8 cellular contexts compared by ENCODE assay signal in the genomic region with DNA sequence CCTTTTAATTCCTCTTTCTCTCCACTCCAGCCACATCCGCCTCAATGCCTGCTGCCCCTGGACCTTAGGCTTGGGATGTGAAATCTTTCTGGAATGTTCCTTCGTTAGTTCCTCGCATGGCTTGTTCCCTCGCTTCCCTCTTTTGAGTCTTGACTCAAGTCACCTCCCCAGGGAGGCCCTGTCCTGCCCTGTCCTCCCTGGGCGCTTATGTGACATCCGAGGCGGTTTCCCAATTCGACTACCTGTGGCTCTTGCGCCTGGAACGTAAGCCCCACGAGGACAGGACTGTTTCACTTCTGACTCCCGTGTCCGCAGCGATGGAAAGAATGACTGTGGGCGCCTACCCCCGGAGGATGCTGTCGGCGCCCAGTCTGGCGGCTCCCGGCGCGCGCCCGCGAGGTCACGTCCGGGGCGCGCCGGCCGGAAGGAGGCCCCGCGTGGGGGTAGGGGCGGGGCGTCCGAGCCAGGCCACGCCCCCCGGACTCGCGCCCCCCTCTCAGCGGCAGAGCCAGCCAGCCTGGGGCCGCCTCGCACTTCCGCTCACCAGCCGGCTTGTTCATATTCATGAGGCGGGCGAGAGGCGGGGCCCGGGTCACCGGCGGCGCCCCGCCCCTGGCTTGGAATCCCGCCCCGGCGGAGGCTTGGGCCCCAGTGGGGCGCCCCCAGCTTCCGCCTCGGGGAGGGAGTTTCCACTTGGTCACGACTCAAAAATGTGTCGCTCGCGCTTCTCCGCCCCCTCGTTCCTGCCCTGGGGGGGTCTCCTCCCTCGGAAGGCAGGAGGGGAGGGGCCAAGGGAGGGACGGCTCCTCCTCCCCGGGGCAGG. TPM values are rescaled to one million over a fixed set of nuclear protein-coding genes. Genes with fewer than 3 reads are reported as not detected.
DNase-seq lines count a peak whose midpoint lies in the region; ATAC-seq and TF ChIP-seq lines count a peak whose summit lies in the region.

No MANE protein-coding gene starts in this region.

- H3K9ac ChIP-seq in endodermal cell (ENCODE audit: extremely low read depth, low read length, poor library complexity, severe bottlenecking): peak overlapping the region; percentile 68

- H3K4me3 ChIP-seq in BJ (ENCODE audit: low read depth, low read length) (peak overlapping the region; percentile 59), endodermal cell (ENCODE audit: low read length) (peak overlapping the region; percentile 97)

- H3K36me3 Mint-ChIP-seq in endodermal cell (ENCODE audit: low read depth): peaks cover 8% of the 10 kb centered on the region
- H3K36me3 Mint-ChIP-seq in mesothelial cell of epicardium: no peaks in the 10 kb centered on the region

- H3K27ac Mint-ChIP-seq in endodermal cell (peak overlapping the region; percentile 95), mesothelial cell of epicardium (peak overlapping the region; percentile 99)

- ATAC-seq in GM19324 (IDR thresholded peaks at IDR 0.05; ENCODE audit: low FRiP score, unreplicated experiment) (peak; percentile 96), HG03457 (IDR thresholded peaks at IDR 0.05; ENCODE audit: unreplicated experiment) (peak; percentile 85)

- H3K27me3 ChIP-seq in BJ (ENCODE audit: control insufficient read depth, insufficient read depth, low read length) (no peaks in the 10 kb centered on the region), endodermal cell (ENCODE audit: control insufficient read depth, insufficient read depth, low read length, poor library complexity, severe bottlenecking) (no peaks in the 10 kb centered on the region)

- DNase-seq in BJ (ENCODE audit: low read depth) (peak; percentile 81), NK-92 (lab: John Stamatoyannopoulos, UW; ENCODE audit: unreplicated experiment) (peak; percentile 68), endodermal cell (peak; percentile 98), mesothelial cell of epicardium (ENCODE audit: low spot score in 2 of 2, unreplicated experiment in 2 of 2) (peak; percentile 96 to 97)
- DNase-seq in activated CD8-positive, alpha-beta memory T cell treated with anti-CD3 and anti-CD28 coated beads for 48 hours (ENCODE audit: low read depth in 2 of 3, low spot score in 2 of 3): peak; percentile 76 to 91 (median 87)
- DNase-seq in stimulated activated CD8-positive, alpha-beta memory T cell treated with anti-CD3 and anti-CD28 coated beads, Interleukin-15, amount 100 ng/mL, for 4 hours (ENCODE audit: low read depth in 2 of 2): peak; percentile 94 to 97

- H3K27ac ChIP-seq in endodermal cell (ENCODE audit: low read depth, low read length): peak overlapping the region; percentile 83

- peaks cover 4% of the 10 kb centered on the region for H3K4me1 ChIP-seq in endodermal cell (ENCODE audit: control insufficient read depth, insufficient read depth, low read length)

- 6 to 21% methylated on average over 19 to 68 of the region's 68 CpGs for WGBS in endodermal cell (ENCODE audit: insufficient coverage in 1 of 2, insufficient read length in 1 of 2), 2 experiments

- peaks cover 15% of the 10 kb centered on the region for H3K4me1 Mint-ChIP-seq in endodermal cell
- H3K4me1 Mint-ChIP-seq in mesothelial cell of epicardium: peaks cover 35% of the 10 kb centered on the region

- TF ChIP-seq CTCF in BJ (IDR thresholded peaks at IDR 0.05; ENCODE audit: insufficient read depth, low read depth, low read length): no peak
- TF ChIP-seq CTCF in endodermal cell (conservative IDR thresholded peaks at IDR 0.05): no peak
- no peak for TF ChIP-seq CTCF in mesothelial cell of epicardium (IDR thresholded peaks at IDR 0.05; ENCODE audit: unreplicated experiment)

- H3K9me3 Mint-ChIP-seq in endodermal cell (no peaks in the 10 kb centered on the region), mesothelial cell of epicardium (no peaks in the 10 kb centered on the region)

- H3K27me3 Mint-ChIP-seq in endodermal cell (ENCODE audit: insufficient read depth) (peaks cover 3% of the 10 kb centered on the region), mesothelial cell of epicardium (ENCODE audit: low read depth) (no peaks in the 10 kb centered on the region)

- CTCF ChIA-PET in BJ (lab: Yijun Ruan, JAX): interaction anchor here (1.0 to 8.2 kb wide), 8 partner anchors 10 to 95 kb away, joined by 3 to 106 read pairs (median 6); partner anchors contain the start of gene TFAP4

- POLR2A ChIA-PET in BJ (lab: Charles Lee): interaction anchor here (0.6 kb wide), 1 partner anchor 10 kb away, joined by 5 read pairs; no protein-coding TSS in a partner anchor

- H3K36me3 ChIP-seq in BJ (ENCODE audit: control insufficient read depth, insufficient read depth, low read length): no peaks in the 10 kb centered on the region
- peaks cover 3% of the 10 kb centered on the region for H3K36me3 ChIP-seq in endodermal cell (ENCODE audit: control insufficient read depth, insufficient read depth, low read length)

- H3K4me3 Mint-ChIP-seq in endodermal cell (peak overlapping the region; percentile 81), mesothelial cell of epicardium (peak overlapping the region; percentile 83)

- no peaks in the 10 kb centered on the region for H3K9me3 ChIP-seq in endodermal cell (ENCODE audit: control insufficient read depth, low read length)

RNA-seq across cellular contexts. Expression of gene GLIS2, which starts 8.4 kb away (rescaled TPM):
- polyA plus RNA-seq in BJ (2011; rRNA removed): 4.8 and 8.8 TPM in 2 replicates
- 5.7 and 9.7 TPM in 2 replicates for polyA minus RNA-seq in BJ (2011; rRNA and poly(A)+ RNA removed)
- total RNA-seq in endodermal cell (10 to 100 TPM in 1 of 2 donors, 1 to 10 TPM in 1; 9.1 to 13.2 TPM), mesothelial cell of epicardium (78.2 to 80.3 TPM (median 79.6 TPM) in 3 replicates)
- polyA plus RNA-seq in endodermal cell (2013, experiment 1 of 2): 16.6 TPM
- polyA plus RNA-seq in endodermal cell (2013, experiment 2 of 2): 15.6 TPM

RNA-seq across cellular contexts. Expression of gene TFAP4, which starts 34.6 kb away (rescaled TPM):
- polyA plus RNA-seq in BJ (2011; rRNA removed): 3.6 and 4.0 TPM in 2 replicates
- polyA minus RNA-seq in BJ (2011; rRNA and poly(A)+ RNA removed): 10.9 and 17.1 TPM in 2 replicates
- total RNA-seq in endodermal cell: 10 to 100 TPM; 28.2 to 30.1 TPM
- polyA plus RNA-seq in endodermal cell (2013, experiment 1 of 2): 23.3 TPM
- 19.3 TPM for polyA plus RNA-seq in endodermal cell (2013, experiment 2 of 2)
- 28.8 to 33.7 TPM (median 29.5 TPM) in 3 replicates for total RNA-seq in mesothelial cell of epicardium

RNA-seq across cellular contexts. Expression of gene PAM16, which starts 43.7 kb away (rescaled TPM):
- polyA plus RNA-seq in BJ (2011; rRNA removed): 33.1 and 44.2 TPM in 2 replicates
- polyA minus RNA-seq in BJ (2011; rRNA and poly(A)+ RNA removed): 2.5 and 7.2 TPM in 2 replicates
- total RNA-seq in endodermal cell: 10 to 100 TPM; 57.7 to 66.2 TPM
- polyA plus RNA-seq in endodermal cell (2013, experiment 1 of 2): 57.2 TPM
- 62.4 TPM for polyA plus RNA-seq in endodermal cell (2013, experiment 2 of 2)
- 31.8 to 35.6 TPM (median 33.6 TPM) in 3 replicates for total RNA-seq in mesothelial cell of epicardium

Comparison
In these comparisons a context has a peak if more than half of its experiments do, and no peak if none do; other contexts are left out.
1. Peak in every context shown above with its lines: DNase-seq, ATAC-seq, H3K4me3 ChIP-seq and H3K27ac ChIP-seq.